18 cellular contexts compared by ENCODE assay signal in genomic region chrX:31112226-31112999, GRCh38. TPM values are rescaled to one million over a fixed set of nuclear protein-coding genes. Genes with fewer than 3 reads are reported as not detected.
A peak's percentile ranks its signal among the peaks of the same experiment; 100 is the strongest.
DNase-seq lines count a peak whose midpoint lies in the region; ATAC-seq and TF ChIP-seq lines count a peak whose summit lies in the region.
"Had no signal": no experiment of that assay in that cellular context is flagged by ENCODE, and none has a peak within 500 bp of the region (broad histone marks: within the 10 kb centered on the region; RNA-seq: fewer than 3 reads in every experiment).

No MANE protein-coding gene starts in this region.

- no peaks in the 10 kb centered on the region for H3K36me3 Mint-ChIP-seq in stimulated activated naive CD8-positive, alpha-beta T cell treated with anti-CD3 and anti-CD28 coated beads, Interleukin-15, Interleukin-2, amounts not matched to agents 100 ng/mL and 50 ng/mL, for 24 hours (ENCODE audit: low read depth)
- peaks cover 3% of the 10 kb centered on the region for H3K36me3 Mint-ChIP-seq in endothelial cell (ENCODE audit: low read depth, unreplicated experiment)

- H3K27ac ChIP-seq in OCI-LY3 (ENCODE audit: low read length) (no peak overlapping the region), osteoblast (ENCODE audit: low read depth, low read length) (no peak overlapping the region)
- H3K27ac ChIP-seq: HL-60 had no signal

- H3K4me3 ChIP-seq in OCI-LY3 (ENCODE audit: low read length): no peak overlapping the region
- H3K4me3 ChIP-seq in epithelial cell of esophagus (ENCODE audit: low read length): no peak overlapping the region
- H3K4me3 ChIP-seq in osteoblast (ENCODE audit: insufficient read depth, low read length): no peak overlapping the region

- no peak overlapping the region for H3K9ac ChIP-seq in OCI-LY3 (ENCODE audit: low read length)

- peaks cover 10% of the 10 kb centered on the region for H3K4me1 Mint-ChIP-seq in stimulated activated naive CD8-positive, alpha-beta T cell treated with anti-CD3 and anti-CD28 coated beads, Interleukin-15, Interleukin-2, amounts not matched to agents 100 ng/mL and 50 ng/mL, for 24 hours (ENCODE audit: low read depth)
- H3K4me1 Mint-ChIP-seq in endothelial cell (ENCODE audit: unreplicated experiment): no peaks in the 10 kb centered on the region

- H3K4me2 ChIP-seq in OCI-LY3 (ENCODE audit: low read length) (0 out of 2 replicates have a peak overlapping the region, but pooled peaks have one; percentile 13), osteoblast (ENCODE audit: insufficient read depth, low read length) (no peak overlapping the region)

- DNase-seq in stimulated activated naive CD8-positive, alpha-beta T cell treated with anti-CD3 and anti-CD28 coated beads, Interleukin-15, Interleukin-2, amounts not matched to agents 100 U/mL and 50 U/mL, for 24 hours: no peak
- peak; percentile 4 for DNase-seq in epithelial cell of esophagus (ENCODE audit: low read depth)
- DNase-seq in endothelial cell (ENCODE audit: low spot score): no peak
- no peak for DNase-seq in osteoblast (ENCODE audit: insufficient read length, low spot score, missing footprints)
- DNase-seq: COR-L47; DMS153; H9; NCI-H1436; NCI-H2029; NCI-H2171; NCI-H446 treated with DMSO at 0.1 percent for 48 hours; NK-92 treated with Interleukin-12 subunit alpha and Interleukin-12 subunit beta, amount 100 ng/mL, for 24 hours; OCI-M1; RPMI8226 had no signal

- H3K36me3 ChIP-seq in OCI-LY3 (replicated peaks; ENCODE audit: low read depth, low read length) (no peaks in the 10 kb centered on the region), osteoblast (ENCODE audit: insufficient read depth, low read length) (no peaks in the 10 kb centered on the region)

- peaks cover 11% of the 10 kb centered on the region for H3K27me3 Mint-ChIP-seq in stimulated activated naive CD8-positive, alpha-beta T cell treated with anti-CD3 and anti-CD28 coated beads, Interleukin-15, Interleukin-2, amounts not matched to agents 100 ng/mL and 50 ng/mL, for 24 hours
- no peaks in the 10 kb centered on the region for H3K27me3 Mint-ChIP-seq in endothelial cell (ENCODE audit: unreplicated experiment)

- H4K20me1 ChIP-seq in OCI-LY3 (ENCODE audit: insufficient read depth, low read length): no peaks in the 10 kb centered on the region
- H4K20me1 ChIP-seq in osteoblast (ENCODE audit: insufficient read depth, low read length): no peaks in the 10 kb centered on the region

- TF ChIP-seq CTCF in OCI-LY3 (IDR thresholded peaks at IDR 0.05; ENCODE audit: low read depth, low read length) (no peak), epithelial cell of esophagus (IDR thresholded peaks at IDR 0.05; ENCODE audit: insufficient read depth, low read depth, low read length, missing control alignments) (no peak), endothelial cell (IDR thresholded peaks at IDR 0.05; ENCODE audit: unreplicated experiment) (no peak), osteoblast (IDR thresholded peaks at IDR 0.05; ENCODE audit: extremely low read depth, low read depth, low read length) (no peak)

- H2AFZ ChIP-seq in OCI-LY3 (ENCODE audit: low read depth, low read length): peak overlapping the region; percentile 33; the same call in 1 of the 2 replicates
- no peak overlapping the region for H2AFZ ChIP-seq in osteoblast (ENCODE audit: low read length)

- H3K9me3 ChIP-seq in OCI-LY3 (ENCODE audit: insufficient read depth, low read length) (no peaks in the 10 kb centered on the region), osteoblast (ENCODE audit: low read depth, low read length) (no peaks in the 10 kb centered on the region)

- no peaks in the 10 kb centered on the region for H3K27me3 ChIP-seq in OCI-LY3 (ENCODE audit: low read depth, low read length)
- no peaks in the 10 kb centered on the region for H3K27me3 ChIP-seq in osteoblast (ENCODE audit: insufficient read depth, low read length)

- H3K4me1 ChIP-seq in OCI-LY3 (ENCODE audit: low read length) (peaks cover 22% of the 10 kb centered on the region), osteoblast (ENCODE audit: insufficient read depth, low read length) (no peaks in the 10 kb centered on the region)

- ATAC-seq in stimulated activated naive CD8-positive, alpha-beta T cell treated with anti-CD3 and anti-CD28 coated beads, Interleukin-15, Interleukin-2, amounts not matched to agents 100 U/mL and 50 U/mL, for 24 hours: no peak
- ATAC-seq in HG02678 (IDR thresholded peaks at IDR 0.05; ENCODE audit: unreplicated experiment): no peak

- H3K9me3 Mint-ChIP-seq in stimulated activated naive CD8-positive, alpha-beta T cell treated with anti-CD3 and anti-CD28 coated beads, Interleukin-15, Interleukin-2, amounts not matched to agents 100 ng/mL and 50 ng/mL, for 24 hours: no peaks in the 10 kb centered on the region
- H3K9me3 Mint-ChIP-seq in endothelial cell (ENCODE audit: unreplicated experiment): no peaks in the 10 kb centered on the region

- no peak overlapping the region for H3K4me3 Mint-ChIP-seq in stimulated activated naive CD8-positive, alpha-beta T cell treated with anti-CD3 and anti-CD28 coated beads, Interleukin-15, Interleukin-2, amounts not matched to agents 100 ng/mL and 50 ng/mL, for 24 hours
- no peak overlapping the region for H3K4me3 Mint-ChIP-seq in endothelial cell (ENCODE audit: unreplicated experiment)
- H3K4me3 Mint-ChIP-seq: H9 had no signal

- no peaks in the 10 kb centered on the region for H3K79me2 ChIP-seq in OCI-LY3 (ENCODE audit: low read length)
- no peaks in the 10 kb centered on the region for H3K79me2 ChIP-seq in osteoblast (ENCODE audit: insufficient read depth, low read length)

- peak overlapping the region; percentile 2 for H3K27ac Mint-ChIP-seq in stimulated activated naive CD8-positive, alpha-beta T cell treated with anti-CD3 and anti-CD28 coated beads, Interleukin-15, Interleukin-2, amounts not matched to agents 100 ng/mL and 50 ng/mL, for 24 hours
- H3K27ac Mint-ChIP-seq in endothelial cell (ENCODE audit: unreplicated experiment): no peak overlapping the region
- H3K27ac Mint-ChIP-seq: H9 had no signal

RNA-seq across cellular contexts. Expression of gene FTHL17, which starts 40.6 kb away (rescaled TPM):
- total RNA-seq in endothelial cell (ENCODE audit: unreplicated experiment) (not detected), osteoblast (not detected in 2 replicates)
- total RNA-seq: H9 had no signal
